In genomic region chr20:6053776-6054688, GRCh38 we compare ENCODE assay signal across 10 cellular contexts. TPM values are rescaled to one million over a fixed set of nuclear protein-coding genes. Genes with fewer than 3 reads are reported as not detected.
DNase-seq lines count a peak whose midpoint lies in the region; ATAC-seq and TF ChIP-seq lines count a peak whose summit lies in the region.
"Had no signal": no experiment of that assay in that cellular context is flagged by ENCODE, and none has a peak within 500 bp of the region (broad histone marks: within the 10 kb centered on the region; RNA-seq: fewer than 3 reads in every experiment).

Gene LRRN4 (minus strand): TSS chr20:6054060. CDS start chr20:6052799, 1,261 bp downstream.

- DNase-seq in left cardiac atrium (no peak), left ventricle myocardium inferior (no peak), NCI-H69 (lab: John Stamatoyannopoulos, UW) (peak; percentile 98), glomerular endothelial cell (ENCODE audit: extremely low read depth, low read depth, low spot score) (no peak)
- DNase-seq: CD4-positive, CD25-positive, alpha-beta regulatory T cell; T-helper 9 cell had no signal

- H3K4me1 ChIP-seq in left ventricle myocardium inferior = peaks cover 24% of the 10 kb centered on the region

- H3K4me3 ChIP-seq in left ventricle myocardium inferior = no peak within 1 kb of the TSS

- intact Hi-C loops in left cardiac atrium (cut with DNase I) (no loop called here), left ventricle myocardium inferior (cut with micrococcal nuclease) (no loop called here)

- H3K9me3 ChIP-seq in left ventricle myocardium inferior (replicated peaks) = no peaks in the 10 kb centered on the region

- H3K27me3 ChIP-seq in left ventricle myocardium inferior (ENCODE audit: low read depth) = peaks cover 39% of the 10 kb centered on the region

- H3K27ac ChIP-seq in left ventricle myocardium inferior (replicated peaks) = no peak within 1 kb of the TSS

- H3K36me3 ChIP-seq in left ventricle myocardium inferior = no peaks in the 10 kb centered on the region

- TF ChIP-seq CTCF in left ventricle myocardium inferior (IDR thresholded peaks at IDR 0.05; ENCODE audit: borderline replicate concordance) = no peak

- ATAC-seq in left cardiac atrium (peak; percentile 38 to 83), HG02970 (IDR thresholded peaks at IDR 0.05; ENCODE audit: low FRiP score, unreplicated experiment) (no peak), GM21447 (IDR thresholded peaks at IDR 0.05; ENCODE audit: unreplicated experiment) (no peak), GM21619 (IDR thresholded peaks at IDR 0.05; ENCODE audit: unreplicated experiment) (no peak), GM18867 (IDR thresholded peaks at IDR 0.05; ENCODE audit: unreplicated experiment) (no peak)

RNA-seq across cellular contexts. Expression of gene LRRN4, which starts in this region (rescaled TPM):
- total RNA-seq in left cardiac atrium (1 to 10 TPM; 3.6 to 3.7 TPM), left ventricle myocardium inferior (0.08 TPM), glomerular endothelial cell (19.4 and 59.0 TPM in 2 replicates)
- total RNA-seq: CD4-positive, CD25-positive, alpha-beta regulatory T cell had no signal

Comparison
In these comparisons a context has a peak if more than half of its experiments do, and no peak if none do; other contexts are left out.
1. ATAC-seq: peak in left cardiac atrium (2 of 2); none in HG02970 (single experiment), GM21447 (single experiment), GM21619 (single experiment) and GM18867 (single experiment).